Comparison of ENCODE assay signal across 8 cellular contexts in genomic region chr10:122374859-122375721, GRCh38. TPM values are rescaled to one million over a fixed set of nuclear protein-coding genes. Genes with fewer than 3 reads are reported as not detected.
DNase-seq lines count a peak whose midpoint lies in the region; ATAC-seq and TF ChIP-seq lines count a peak whose summit lies in the region.

No MANE protein-coding gene starts in this region.

- POLR2A ChIA-PET in AG04449 (lab: Yijun Ruan, JAX): interaction anchor here (0.9 to 1.2 kb wide), 2 partner anchors 16 to 94 kb away, joined by 3 read pairs; no protein-coding TSS in a partner anchor
- POLR2A ChIA-PET in naive thymus-derived CD4-positive, alpha-beta T cell (lab: Charles Lee): interaction anchor here (0.7 to 3.3 kb wide), 18 partner anchors 12 to 78 kb away, joined by 3 to 31 read pairs (median 4); no protein-coding TSS in a partner anchor

- H3K9me3 ChIP-seq in esophagus squamous epithelium: no peaks in the 10 kb centered on the region
- H3K9me3 ChIP-seq in naive thymus-derived CD4-positive, alpha-beta T cell (ENCODE audit: control insufficient read depth in 2 of 3, low read length in 3 of 3): no peaks in the 10 kb centered on the region

- WGBS in esophagus squamous epithelium, 2 donors: 0 to 1% methylated on average over 6 to 8 of the region's 93 CpGs

- DNase-seq in AG04449 (ENCODE audit: low read depth, low spot score): no peak
- peak; percentile 4 for DNase-seq in NOMO-1 treated with DMSO at 0.1 percent for 48 hours (lab: John Stamatoyannopoulos, UW; ENCODE audit: unreplicated experiment)
- peak; percentile 65 for DNase-seq in activated T-helper 1 cell treated with Interleukin-2 at 50 U/mL for 16 hours (ENCODE audit: low read depth)
- DNase-seq in esophagus squamous epithelium (lab: John Stamatoyannopoulos, UW): no peak
- DNase-seq in naive thymus-derived CD4-positive, alpha-beta T cell: peak; percentile 62 to 84 (median 68)
- DNase-seq in stimulated activated CD8-positive, alpha-beta memory T cell treated with anti-CD3 and anti-CD28 coated beads, Interleukin-7, amount 100 ng/mL, for 48 hours (ENCODE audit: extremely low read depth in 1 of 2, low read depth in 1 of 2): peak; percentile 61 to 71

- TF ChIP-seq CTCF in AG04449 (IDR thresholded peaks at IDR 0.05; ENCODE audit: insufficient read depth, low read length, missing control alignments) (no peak), esophagus squamous epithelium (IDR thresholded peaks at IDR 0.05) (no peak)

- H3K27ac ChIP-seq in esophagus squamous epithelium: peak overlapping the region; percentile 91 to 100 (median 98)
- peak overlapping the region; percentile 98 for H3K27ac ChIP-seq in naive thymus-derived CD4-positive, alpha-beta T cell (ENCODE audit: low read depth, low read length)

- H3K36me3 Mint-ChIP-seq in naive thymus-derived CD4-positive, alpha-beta T cell: peaks cover under 1 to 7% (median 1%) of the 10 kb centered on the region in 5 donors

- peaks cover 0 to 72% (median 5%) of the 10 kb centered on the region in 5 donors for H3K27me3 Mint-ChIP-seq in naive thymus-derived CD4-positive, alpha-beta T cell

- TF ChIP-seq POLR2A in esophagus squamous epithelium (IDR thresholded peaks at IDR 0.05): peak in 1 of 4 donors; percentile 4

- H3K27ac Mint-ChIP-seq in naive thymus-derived CD4-positive, alpha-beta T cell: peak overlapping the region; percentile 81 to 98 (median 93)

- peaks cover 25 to 58% (median 45%) of the 10 kb centered on the region in 7 donors for H3K4me1 Mint-ChIP-seq in naive thymus-derived CD4-positive, alpha-beta T cell

- H3K36me3 ChIP-seq in esophagus squamous epithelium: peaks cover 0 to 10% (median 0%) of the 10 kb centered on the region in 3 donors
- peaks cover 0 to 5% (median 0%) of the 10 kb centered on the region in 3 experiments for H3K36me3 ChIP-seq in naive thymus-derived CD4-positive, alpha-beta T cell (ENCODE audit: control insufficient read depth in 2 of 3, insufficient read depth in 3 of 3, low read length in 3 of 3)

- no peaks in the 10 kb centered on the region for H3K27me3 ChIP-seq in esophagus squamous epithelium
- no peaks in the 10 kb centered on the region for H3K27me3 ChIP-seq in naive thymus-derived CD4-positive, alpha-beta T cell (ENCODE audit: control insufficient read depth in 2 of 2, insufficient read depth in 2 of 2, low read length in 2 of 2)

- ATAC-seq in GM18858 (IDR thresholded peaks at IDR 0.05; ENCODE audit: unreplicated experiment) (peak; percentile 45), HG03064 (IDR thresholded peaks at IDR 0.05; ENCODE audit: low read depth, unreplicated experiment) (peak; percentile 49)
- peak; percentile 76 for ATAC-seq in naive thymus-derived CD4-positive, alpha-beta T cell

- peak overlapping the region; percentile 78 for H3K4me3 ChIP-seq in AG04449 (ENCODE audit: low read depth, low read length)
- H3K4me3 ChIP-seq in esophagus squamous epithelium: peak overlapping the region; percentile 72 to 99 (median 90)
- peak overlapping the region; percentile 90 for H3K4me3 ChIP-seq in naive thymus-derived CD4-positive, alpha-beta T cell (ENCODE audit: low read length)

- H3K4me3 Mint-ChIP-seq in naive thymus-derived CD4-positive, alpha-beta T cell: peak overlapping the region; percentile 88 to 98 (median 95)

- H3K9me3 Mint-ChIP-seq in naive thymus-derived CD4-positive, alpha-beta T cell: peaks cover 0 to 2% (median 0%) of the 10 kb centered on the region in 11 donors

- CTCF ChIA-PET in AG04449 (lab: Yijun Ruan, JAX): interaction anchor here (1.0 to 3.0 kb wide), 8 partner anchors 12 to 191 kb away, joined by 3 to 16 read pairs (median 4); no protein-coding TSS in a partner anchor
- CTCF ChIA-PET in naive thymus-derived CD4-positive, alpha-beta T cell (lab: Charles Lee): interaction anchor here (1.3 to 2.2 kb wide), 4 partner anchors 12 to 60 kb away, joined by 4 to 12 read pairs (median 5); no protein-coding TSS in a partner anchor

- H3K4me1 ChIP-seq in esophagus squamous epithelium: peaks cover 9 to 75% (median 32%) of the 10 kb centered on the region in 3 donors
- peaks cover 9 to 29% of the 10 kb centered on the region in 2 donors for H3K4me1 ChIP-seq in naive thymus-derived CD4-positive, alpha-beta T cell (ENCODE audit: control insufficient read depth in 2 of 2, insufficient read depth in 2 of 2, low read length in 2 of 2)

- intact Hi-C loops in esophagus squamous epithelium (cut with DNase I): no loop called here
- intact Hi-C loops in naive thymus-derived CD4-positive, alpha-beta T cell (cut with micrococcal nuclease): loop anchor here (1.0 to 10.0 kb wide), 13 partner anchors 32 to 1520 kb away; partner anchors contain the start of genes C10orf88 (in 2 of the 2), FAM24B (in 2 of the 2), IKZF5 (in 2 of the 2) and NSMCE4A (in 2 of the 2)

RNA-seq across cellular contexts. Expression of gene PLEKHA1, which starts 0.6 kb away (rescaled TPM):
- total RNA-seq in esophagus squamous epithelium: 10 to 100 TPM; 23.4 to 56.3 (median 35.9) TPM
- total RNA-seq in naive thymus-derived CD4-positive, alpha-beta T cell: 10 to 100 TPM in 4 of 5 experiments, 1 to 10 TPM in 1; 5.9 to 90.1 (median 39.2) TPM
- polyA plus RNA-seq in naive thymus-derived CD4-positive, alpha-beta T cell: 100 to 1,000 TPM in 1 of 2 donors, 10 to 100 TPM in 1; 90.4 to 100 TPM

Comparison
In these comparisons a context has a peak if more than half of its experiments do, and no peak if none do; other contexts are left out.
1. DNase-seq: peak in NOMO-1 treated with DMSO at 0.1 percent for 48 hours (single experiment), activated T-helper 1 cell treated with Interleukin-2 at 50 U/mL for 16 hours (single experiment), naive thymus-derived CD4-positive, alpha-beta T cell (9 of 9) and stimulated activated CD8-positive, alpha-beta memory T cell treated with anti-CD3 and anti-CD28 coated beads, Interleukin-7, amount 100 ng/mL, for 48 hours (2 of 2); none in AG04449 (single experiment) and esophagus squamous epithelium (single experiment).
2. Peak in every context shown above with its lines, with median percentiles within 50 percentile points of each other: H3K4me3 ChIP-seq and ATAC-seq.